Comparison of ENCODE assay signal across 5 cellular contexts in the genomic region with DNA sequence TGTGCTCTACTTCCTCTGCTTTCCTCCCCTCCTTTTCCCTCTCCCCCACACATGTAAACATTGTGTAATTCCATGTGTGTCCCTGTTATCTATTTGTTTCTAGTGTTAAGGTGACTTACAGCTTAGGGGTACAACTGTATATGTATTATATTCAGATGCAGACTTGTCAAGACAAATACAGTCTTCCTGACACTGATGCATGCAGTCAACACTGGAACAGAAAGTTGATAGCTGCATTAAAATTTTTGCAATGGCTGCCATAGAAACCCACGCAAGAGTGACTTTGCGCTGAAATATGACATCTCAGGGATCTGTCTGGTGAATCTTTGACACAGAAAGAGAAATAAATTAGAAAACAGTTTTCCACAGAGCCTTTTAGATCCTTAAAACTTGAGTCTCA.
"Had no signal": no experiment of that assay in that cellular context is flagged by ENCODE, and none has a peak within 500 bp of the region (broad histone marks: within the 10 kb centered on the region; RNA-seq: fewer than 3 reads in every experiment).

No MANE protein-coding gene starts in this region.

- H3K36me3 Mint-ChIP-seq: IgD-negative memory B cell had no signal

- H3K4me3 ChIP-seq: K562 had no signal

- H3K27ac ChIP-seq: HL-60 had no signal

- DNase-seq: IMR-90 had no signal

- H3K27me3 Mint-ChIP-seq: IgD-negative memory B cell had no signal

- FAIRE-seq: HepG2, K562 had no signal

- H3K4me3 Mint-ChIP-seq: IgD-negative memory B cell had no signal

- H3K27ac Mint-ChIP-seq: IgD-negative memory B cell had no signal
